1 cellular context compared by ENCODE assay signal in the genomic region with DNA sequence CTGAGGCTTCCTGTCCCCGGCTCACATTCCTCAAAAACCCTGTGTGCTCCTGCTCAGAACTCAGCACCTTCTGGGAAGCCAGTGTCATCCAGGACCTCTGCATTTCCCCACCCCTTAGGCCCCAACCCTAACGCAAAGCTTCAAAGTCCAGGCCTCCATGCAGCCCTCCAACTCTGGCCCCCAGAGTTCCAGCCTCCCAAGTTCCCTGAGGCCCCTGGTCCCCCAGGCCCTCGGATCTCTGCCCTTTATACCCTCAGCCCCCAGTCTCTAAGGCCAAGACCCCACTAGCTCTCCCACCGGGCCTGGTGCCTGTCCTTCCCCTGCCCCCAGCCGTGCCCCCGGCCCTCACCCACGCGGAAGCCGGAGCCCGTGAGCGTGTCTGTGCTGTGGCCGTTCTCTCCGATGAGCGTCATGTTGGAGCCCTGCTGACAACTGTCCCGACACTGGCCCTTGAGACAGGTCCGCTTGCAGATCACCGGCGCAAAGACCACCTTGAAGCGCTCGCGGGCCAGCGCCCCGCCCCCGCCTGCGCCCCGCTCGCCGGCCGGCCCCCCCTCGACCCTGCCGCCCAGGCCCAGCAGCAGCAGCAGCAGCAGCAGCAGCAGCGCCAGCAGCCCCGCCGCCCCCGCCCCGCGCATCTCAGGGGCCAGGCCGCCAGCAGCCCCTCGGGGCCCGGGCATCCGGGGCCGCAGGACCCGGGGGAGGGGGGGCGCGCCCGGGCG.
TF ChIP-seq lines count a peak whose summit lies in the region.

No MANE protein-coding gene starts in this region.

TF ChIP-seq in HepG2, 621 proteins besides CTCF, POLR2A, EP300 and RAD21 (continued from another document and continues in another):
- TF ChIP-seq ZBTB3 (CRISPR knock-in tag; IDR thresholded peaks at IDR 0.05; ENCODE audit: borderline replicate concordance, low read depth) (no peak), LCORL (IDR thresholded peaks at IDR 0.05) (no peak), LCORL (CRISPR knock-in tag; IDR thresholded peaks at IDR 0.05) (peak; percentile 36; the same call in 1 of the 2 replicates), ZFP91 (CRISPR knock-in tag; IDR thresholded peaks at IDR 0.05; ENCODE audit: borderline replicate concordance) (no peak), TBP (CRISPR knock-in tag; IDR thresholded peaks at IDR 0.05) (no peak), PHF8 (CRISPR knock-in tag; IDR thresholded peaks at IDR 0.05) (peak; percentile 71), ELF3 (CRISPR knock-in tag; IDR thresholded peaks at IDR 0.05) (peak; percentile 28; the same call in 1 of the 2 replicates), KDM5A (IDR thresholded peaks at IDR 0.05; ENCODE audit: borderline replicate concordance, low read length) (no peak; the same call in 1 of the 2 replicates), ZNF615 (CRISPR knock-in tag; IDR thresholded peaks at IDR 0.05; ENCODE audit: borderline replicate concordance) (no peak), ZNF589 (CRISPR knock-in tag; conservative IDR thresholded peaks at IDR 0.05) (peak; percentile 48; the same call in 1 of the 2 replicates), MXD1 (CRISPR knock-in tag; IDR thresholded peaks at IDR 0.05) (0 out of 2 replicates have a peak, but pooled peaks have one; percentile 23), ZSCAN9 (CRISPR knock-in tag; IDR thresholded peaks at IDR 0.05; ENCODE audit: borderline replicate concordance) (0 out of 2 replicates have a peak, but pooled peaks have one; percentile 34), SMAD3 (CRISPR knock-in tag; IDR thresholded peaks at IDR 0.05) (0 out of 2 replicates have a peak, but pooled peaks have one; percentile 38), SRY (CRISPR knock-in tag; IDR thresholded peaks at IDR 0.05) (0 out of 2 replicates have a peak, but pooled peaks have one; percentile 59), SP2 (CRISPR knock-in tag; IDR thresholded peaks at IDR 0.05) (no peak), ZNF329 (CRISPR knock-in tag; IDR thresholded peaks at IDR 0.05; ENCODE audit: low read depth) (no peak), NONO (IDR thresholded peaks at IDR 0.05) (no peak), NONO (CRISPR knock-in tag; conservative IDR thresholded peaks at IDR 0.05) (no peak), ZNF709 (CRISPR knock-in tag; IDR thresholded peaks at IDR 0.05) (no peak), ZBTB7A (CRISPR knock-in tag; IDR thresholded peaks at IDR 0.05) (no peak), WIZ (CRISPR knock-in tag; IDR thresholded peaks at IDR 0.05) (no peak), PHF20 (CRISPR knock-in tag; IDR thresholded peaks at IDR 0.05) (peak; percentile 19; the same call in 1 of the 2 replicates), IKZF4 (CRISPR knock-in tag; IDR thresholded peaks at IDR 0.05; ENCODE audit: borderline replicate concordance, low read depth, not compliant biosample characterization) (no peak), ZNF563 (CRISPR knock-in tag; IDR thresholded peaks at IDR 0.05) (no peak), TARDBP (CRISPR knock-in tag; IDR thresholded peaks at IDR 0.05) (no peak; the same call in 1 of the 2 replicates), ZNF670 (CRISPR knock-in tag; IDR thresholded peaks at IDR 0.05; ENCODE audit: borderline replicate concordance) (no peak), ARNTL (CRISPR knock-in tag; IDR thresholded peaks at IDR 0.05) (no peak), MZF1 (CRISPR knock-in tag; IDR thresholded peaks at IDR 0.05; ENCODE audit: borderline replicate concordance) (no peak), MEIS2 (CRISPR knock-in tag; IDR thresholded peaks at IDR 0.05) (no peak), PBX3 (CRISPR knock-in tag; IDR thresholded peaks at IDR 0.05; ENCODE audit: borderline replicate concordance) (no peak), ZBTB38 (CRISPR knock-in tag; IDR thresholded peaks at IDR 0.05) (no peak), MATR3 (CRISPR knock-in tag; IDR thresholded peaks at IDR 0.05) (no peak), ZNF577 (CRISPR knock-in tag; IDR thresholded peaks at IDR 0.05; ENCODE audit: borderline replicate concordance, low read depth) (no peak), SKI (IDR thresholded peaks at IDR 0.05; ENCODE audit: partially characterized antibody) (no peak), ZMAT3 (CRISPR knock-in tag; conservative IDR thresholded peaks at IDR 0.05) (peak; percentile 48; the same call in 1 of the 2 replicates), ZNF687 (CRISPR knock-in tag; IDR thresholded peaks at IDR 0.05) (peak; percentile 71), GFI1 (CRISPR knock-in tag; IDR thresholded peaks at IDR 0.05; ENCODE audit: borderline replicate concordance) (no peak), RELA (CRISPR knock-in tag; IDR thresholded peaks at IDR 0.05) (no peak), MNT (IDR thresholded peaks at IDR 0.05) (no peak)
- TF ChIP-seq, protein P1, sequence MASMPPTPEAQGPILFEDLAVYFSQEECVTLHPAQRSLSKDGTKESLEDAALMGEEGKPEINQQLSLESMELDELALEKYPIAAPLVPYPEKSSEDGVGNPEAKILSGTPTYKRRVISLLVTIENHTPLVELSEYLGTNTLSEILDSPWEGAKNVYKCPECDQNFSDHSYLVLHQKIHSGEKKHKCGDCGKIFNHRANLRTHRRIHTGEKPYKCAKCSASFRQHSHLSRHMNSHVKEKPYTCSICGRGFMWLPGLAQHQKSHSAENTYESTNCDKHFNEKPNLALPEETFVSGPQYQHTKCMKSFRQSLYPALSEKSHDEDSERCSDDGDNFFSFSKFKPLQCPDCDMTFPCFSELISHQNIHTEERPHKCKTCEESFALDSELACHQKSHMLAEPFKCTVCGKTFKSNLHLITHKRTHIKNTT (CRISPR knock-in tag; IDR thresholded peaks at IDR 0.05) = no peak
- TF ChIP-seq, protein P2, sequence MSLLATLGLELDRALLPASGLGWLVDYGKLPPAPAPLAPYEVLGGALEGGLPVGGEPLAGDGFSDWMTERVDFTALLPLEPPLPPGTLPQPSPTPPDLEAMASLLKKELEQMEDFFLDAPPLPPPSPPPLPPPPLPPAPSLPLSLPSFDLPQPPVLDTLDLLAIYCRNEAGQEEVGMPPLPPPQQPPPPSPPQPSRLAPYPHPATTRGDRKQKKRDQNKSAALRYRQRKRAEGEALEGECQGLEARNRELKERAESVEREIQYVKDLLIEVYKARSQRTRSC (CRISPR knock-in tag; IDR thresholded peaks at IDR 0.05; ENCODE audit: low read depth) = no peak
- TF ChIP-seq, protein P3, sequence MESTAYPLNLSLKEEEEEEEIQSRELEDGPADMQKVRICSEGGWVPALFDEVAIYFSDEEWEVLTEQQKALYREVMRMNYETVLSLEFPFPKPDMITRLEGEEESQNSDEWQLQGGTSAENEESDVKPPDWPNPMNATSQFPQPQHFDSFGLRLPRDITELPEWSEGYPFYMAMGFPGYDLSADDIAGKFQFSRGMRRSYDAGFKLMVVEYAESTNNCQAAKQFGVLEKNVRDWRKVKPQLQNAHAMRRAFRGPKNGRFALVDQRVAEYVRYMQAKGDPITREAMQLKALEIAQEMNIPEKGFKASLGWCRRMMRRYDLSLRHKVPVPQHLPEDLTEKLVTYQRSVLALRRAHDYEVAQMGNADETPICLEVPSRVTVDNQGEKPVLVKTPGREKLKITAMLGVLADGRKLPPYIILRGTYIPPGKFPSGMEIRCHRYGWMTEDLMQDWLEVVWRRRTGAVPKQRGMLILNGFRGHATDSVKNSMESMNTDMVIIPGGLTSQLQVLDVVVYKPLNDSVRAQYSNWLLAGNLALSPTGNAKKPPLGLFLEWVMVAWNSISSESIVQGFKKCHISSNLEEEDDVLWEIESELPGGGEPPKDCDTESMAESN (CRISPR knock-in tag; conservative IDR thresholded peaks at IDR 0.05) = peak; percentile 58
- TF ChIP-seq, protein P4, sequence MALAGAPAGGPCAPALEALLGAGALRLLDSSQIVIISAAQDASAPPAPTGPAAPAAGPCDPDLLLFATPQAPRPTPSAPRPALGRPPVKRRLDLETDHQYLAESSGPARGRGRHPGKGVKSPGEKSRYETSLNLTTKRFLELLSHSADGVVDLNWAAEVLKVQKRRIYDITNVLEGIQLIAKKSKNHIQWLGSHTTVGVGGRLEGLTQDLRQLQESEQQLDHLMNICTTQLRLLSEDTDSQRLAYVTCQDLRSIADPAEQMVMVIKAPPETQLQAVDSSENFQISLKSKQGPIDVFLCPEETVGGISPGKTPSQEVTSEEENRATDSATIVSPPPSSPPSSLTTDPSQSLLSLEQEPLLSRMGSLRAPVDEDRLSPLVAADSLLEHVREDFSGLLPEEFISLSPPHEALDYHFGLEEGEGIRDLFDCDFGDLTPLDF (CRISPR knock-in tag; IDR thresholded peaks at IDR 0.05) = no peak
- TF ChIP-seq, protein P5, sequence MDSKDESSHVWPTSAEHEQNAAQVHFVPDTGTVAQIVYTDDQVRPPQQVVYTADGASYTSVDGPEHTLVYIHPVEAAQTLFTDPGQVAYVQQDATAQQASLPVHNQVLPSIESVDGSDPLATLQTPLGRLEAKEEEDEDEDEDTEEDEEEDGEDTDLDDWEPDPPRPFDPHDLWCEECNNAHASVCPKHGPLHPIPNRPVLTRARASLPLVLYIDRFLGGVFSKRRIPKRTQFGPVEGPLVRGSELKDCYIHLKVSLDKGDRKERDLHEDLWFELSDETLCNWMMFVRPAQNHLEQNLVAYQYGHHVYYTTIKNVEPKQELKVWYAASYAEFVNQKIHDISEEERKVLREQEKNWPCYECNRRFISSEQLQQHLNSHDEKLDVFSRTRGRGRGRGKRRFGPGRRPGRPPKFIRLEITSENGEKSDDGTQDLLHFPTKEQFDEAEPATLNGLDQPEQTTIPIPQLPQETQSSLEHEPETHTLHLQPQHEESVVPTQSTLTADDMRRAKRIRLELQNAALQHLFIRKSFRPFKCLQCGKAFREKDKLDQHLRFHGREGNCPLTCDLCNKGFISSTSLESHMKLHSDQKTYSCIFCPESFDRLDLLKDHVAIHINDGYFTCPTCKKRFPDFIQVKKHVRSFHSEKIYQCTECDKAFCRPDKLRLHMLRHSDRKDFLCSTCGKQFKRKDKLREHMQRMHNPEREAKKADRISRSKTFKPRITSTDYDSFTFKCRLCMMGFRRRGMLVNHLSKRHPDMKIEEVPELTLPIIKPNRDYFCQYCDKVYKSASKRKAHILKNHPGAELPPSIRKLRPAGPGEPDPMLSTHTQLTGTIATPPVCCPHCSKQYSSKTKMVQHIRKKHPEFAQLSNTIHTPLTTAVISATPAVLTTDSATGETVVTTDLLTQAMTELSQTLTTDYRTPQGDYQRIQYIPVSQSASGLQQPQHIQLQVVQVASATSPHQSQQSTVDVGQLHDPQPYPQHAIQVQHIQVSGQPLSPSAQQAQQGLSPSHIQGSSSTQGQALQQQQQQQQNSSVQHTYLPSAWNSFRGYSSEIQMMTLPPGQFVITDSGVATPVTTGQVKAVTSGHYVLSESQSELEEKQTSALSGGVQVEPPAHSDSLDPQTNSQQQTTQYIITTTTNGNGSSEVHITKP (CRISPR knock-in tag; IDR thresholded peaks at IDR 0.05; ENCODE audit: low read depth) = no peak
